In the genomic region with DNA sequence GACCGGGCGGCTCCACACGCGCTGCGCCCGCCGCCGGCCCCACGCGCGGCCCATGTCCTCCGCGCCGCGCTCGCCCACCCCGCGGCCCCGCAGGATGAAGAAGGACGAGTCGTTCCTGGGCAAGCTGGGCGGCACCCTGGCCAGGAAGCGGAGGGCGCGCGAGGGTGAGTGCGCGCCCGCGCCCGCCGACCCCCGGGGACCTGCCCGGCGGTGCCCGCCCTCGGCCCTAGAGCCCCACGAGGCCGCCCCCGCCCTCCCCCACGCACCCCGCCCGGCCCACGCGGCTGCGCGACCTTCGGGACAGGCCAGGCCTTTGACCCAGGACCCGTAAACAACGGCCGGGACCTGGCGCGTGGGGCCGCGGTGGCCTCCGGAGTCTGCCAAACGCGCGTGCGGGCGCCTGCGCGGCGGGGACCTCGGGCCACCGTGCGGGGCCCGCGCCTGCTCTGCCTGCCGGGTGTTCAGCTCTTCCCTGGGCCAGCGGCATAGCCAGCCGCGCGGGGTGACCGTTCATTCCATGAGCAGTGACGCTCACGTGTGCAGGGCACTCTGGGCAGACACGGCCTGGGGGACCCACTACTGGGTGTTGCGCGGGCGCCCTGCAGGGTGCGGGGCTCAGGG, we compare ENCODE assay signal across 8 cellular contexts. TPM values are rescaled to one million over a fixed set of nuclear protein-coding genes. Genes with fewer than 3 reads are reported as not detected.
DNase-seq lines count a peak whose midpoint lies in the region; ATAC-seq, FAIRE-seq and TF ChIP-seq lines count a peak whose summit lies in the region.

A gene with protein sequence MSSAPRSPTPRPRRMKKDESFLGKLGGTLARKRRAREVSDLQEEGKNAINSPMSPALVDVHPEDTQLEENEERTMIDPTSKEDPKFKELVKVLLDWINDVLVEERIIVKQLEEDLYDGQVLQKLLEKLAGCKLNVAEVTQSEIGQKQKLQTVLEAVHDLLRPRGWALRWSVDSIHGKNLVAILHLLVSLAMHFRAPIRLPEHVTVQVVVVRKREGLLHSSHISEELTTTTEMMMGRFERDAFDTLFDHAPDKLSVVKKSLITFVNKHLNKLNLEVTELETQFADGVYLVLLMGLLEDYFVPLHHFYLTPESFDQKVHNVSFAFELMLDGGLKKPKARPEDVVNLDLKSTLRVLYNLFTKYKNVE (plus strand): TSS at position 15 of the 621 bp plus-strand sequence. CDS start 38 bp downstream, at position 53.

- CTCF ChIA-PET in HepG2 (lab: Yijun Ruan, JAX; ENCODE audit: low intra/inter-chr PET ratio, low total read pairs), result no interaction called here

- TF ChIP-seq CTCF in RWPE2 (IDR thresholded peaks at IDR 0.05; ENCODE audit: poor library complexity, severe bottlenecking), result no peak
- no peak for TF ChIP-seq CTCF in HepG2 (CRISPR knock-in tag; IDR thresholded peaks at IDR 0.05)

- FAIRE-seq in HepG2 (lab: Jason Lieb, UNC), result no peak

- TF ChIP-seq EP300 in HepG2 (IDR thresholded peaks at IDR 0.05; ENCODE audit: low read depth in 2 of 2, low read length in 2 of 2), result no peak
- TF ChIP-seq EP300 in HepG2 (CRISPR knock-in tag; IDR thresholded peaks at IDR 0.05; ENCODE audit: borderline replicate concordance), result no peak

- ATAC-seq in RWPE2 (ENCODE audit: low read depth), result peak; percentile 32; the same call in 2 of the 3 replicates
- no peak for ATAC-seq in HepG2
- ATAC-seq in GM18858 (IDR thresholded peaks at IDR 0.05; ENCODE audit: unreplicated experiment), result no peak

- H3K27me3 ChIP-seq in RWPE2 (ENCODE audit: insufficient read depth, poor library complexity, severe bottlenecking), result no peaks in the 10 kb centered on the region
- H3K27me3 ChIP-seq in HepG2 (ENCODE audit: control insufficient read depth in 1 of 2, insufficient read depth in 2 of 2, low read length in 2 of 2), result peaks cover 0 to 15% of the 10 kb centered on the region in 2 experiments; a peak in 1 of 5 replicates

- no peaks in the 10 kb centered on the region for H4K20me1 ChIP-seq in HepG2 (ENCODE audit: insufficient read depth, low read length)

- intact Hi-C loops in HepG2 (cut with micrococcal nuclease; ENCODE audit: unreplicated experiment), result no loop called here

- POLR2A ChIA-PET in HepG2 (lab: Yijun Ruan, JAX), result no interaction called here

- in situ Hi-C loops in HepG2 (cut with HindIII; ENCODE audit: extremely low pct_ligation_motif_present, low pct_unique_long_range_greater_than_20kb), result no loop called here

- peak; percentile 8 to 10 for DNase-seq in activated CD4-positive, alpha-beta T cell treated with anti-CD3 and anti-CD28 coated beads for 4 hours
- DNase-seq in activated CD4-positive, alpha-beta T cell treated with anti-CD3 and anti-CD28 coated beads, Interleukin-2, amount 50 U/mL, for 4 hours, result no peak
- DNase-seq in RWPE2 (ENCODE audit: low spot score) (no peak), HepG2 (ENCODE audit: low spot score) (no peak), cerebellar cortex (ENCODE audit: low spot score) (no peak)
- DNase-seq in stimulated activated CD8-positive, alpha-beta memory T cell treated with anti-CD3 and anti-CD28 coated beads, Interleukin-4, amount 100 ng/mL, for 48 hours, result peak; percentile 47

- peak within 1 kb of the TSS; percentile 70 for H3K4me2 ChIP-seq in HepG2 (ENCODE audit: low read depth, low read length)

- WGBS in HepG2 (ENCODE audit: low lambda C conversion rate), result no CpG with 5 or more reads among the region's 82 CpGs

- no peak for TF ChIP-seq RAD21 in HepG2 (CRISPR knock-in tag; IDR thresholded peaks at IDR 0.05)

- BruUV-seq in HepG2 (replicated peaks; lab: Mats Ljungman, UMichigan), result no TSS peak

- H3K36me3 ChIP-seq in RWPE2 (ENCODE audit: low read depth) (no peaks in the 10 kb centered on the region), HepG2 (replicated peaks in 1 of 2; ENCODE audit: control insufficient read depth in 1 of 2, insufficient read depth in 2 of 2, low read length in 2 of 2) (no peaks in the 10 kb centered on the region)

- H3K4me3 ChIP-seq in RWPE2 (ENCODE audit: severe bottlenecking), result peak within 1 kb of the TSS; percentile 37
- peak within 1 kb of the TSS; percentile 7 to 75 (median 19); a peak in 4 of 6 replicates for H3K4me3 ChIP-seq in HepG2 (replicated peaks in 1 of 3; ENCODE audit: insufficient read depth in 1 of 3, low read depth in 2 of 3, low read length in 3 of 3)

- H3K79me2 ChIP-seq in HepG2 (ENCODE audit: insufficient read depth, low read length), result no peaks in the 10 kb centered on the region

- peak within 1 kb of the TSS; percentile 13 for H3K27ac ChIP-seq in RWPE2 (ENCODE audit: poor library complexity, severe bottlenecking)
- H3K27ac ChIP-seq in cingulate gyrus (ENCODE audit: low read depth, low read length), result peak within 1 kb of the TSS; percentile 88
- no peak within 1 kb of the TSS for H3K27ac ChIP-seq in HepG2 (ENCODE audit: extremely low read length, insufficient read depth, low read length)

- H3K4me1 ChIP-seq in RWPE2 (ENCODE audit: insufficient read depth, poor library complexity, severe bottlenecking), result peaks cover 10% of the 10 kb centered on the region
- peaks cover 10% of the 10 kb centered on the region for H3K4me1 ChIP-seq in HepG2 (ENCODE audit: insufficient read depth, low read length)

- TF ChIP-seq POLR2A in HepG2 (IDR thresholded peaks at IDR 0.05; ENCODE audit: insufficient read depth in 1 of 2, low read depth in 2 of 2, low read length in 2 of 2), result no peak

- H3K9me3 ChIP-seq in RWPE2 (ENCODE audit: severe bottlenecking) (no peaks in the 10 kb centered on the region), HepG2 (ENCODE audit: low read length) (no peaks in the 10 kb centered on the region)

- no peak within 1 kb of the TSS for H2AFZ ChIP-seq in HepG2 (ENCODE audit: low read length)

- peak within 1 kb of the TSS; percentile 49 for H3K9ac ChIP-seq in HepG2 (ENCODE audit: insufficient read depth, low read depth, low read length)

TF ChIP-seq in HepG2, 621 proteins besides CTCF, POLR2A, EP300 and RAD21 (continues in another document):
- TF ChIP-seq ZNF629 (CRISPR knock-in tag; conservative IDR thresholded peaks at IDR 0.05), result no peak
- TF ChIP-seq DR1 (CRISPR knock-in tag; IDR thresholded peaks at IDR 0.05), result no peak
- TF ChIP-seq, protein P1, sequence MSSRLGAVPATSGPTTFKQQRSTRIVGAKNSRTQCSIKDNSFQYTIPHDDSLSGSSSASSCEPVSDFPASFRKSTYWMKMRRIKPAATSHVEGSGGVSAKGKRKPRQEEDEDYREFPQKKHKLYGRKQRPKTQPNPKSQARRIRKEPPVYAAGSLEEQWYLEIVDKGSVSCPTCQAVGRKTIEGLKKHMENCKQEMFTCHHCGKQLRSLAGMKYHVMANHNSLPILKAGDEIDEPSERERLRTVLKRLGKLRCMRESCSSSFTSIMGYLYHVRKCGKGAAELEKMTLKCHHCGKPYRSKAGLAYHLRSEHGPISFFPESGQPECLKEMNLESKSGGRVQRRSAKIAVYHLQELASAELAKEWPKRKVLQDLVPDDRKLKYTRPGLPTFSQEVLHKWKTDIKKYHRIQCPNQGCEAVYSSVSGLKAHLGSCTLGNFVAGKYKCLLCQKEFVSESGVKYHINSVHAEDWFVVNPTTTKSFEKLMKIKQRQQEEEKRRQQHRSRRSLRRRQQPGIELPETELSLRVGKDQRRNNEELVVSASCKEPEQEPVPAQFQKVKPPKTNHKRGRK (CRISPR knock-in tag; IDR thresholded peaks at IDR 0.05), result no peak
- TF ChIP-seq, protein P2, sequence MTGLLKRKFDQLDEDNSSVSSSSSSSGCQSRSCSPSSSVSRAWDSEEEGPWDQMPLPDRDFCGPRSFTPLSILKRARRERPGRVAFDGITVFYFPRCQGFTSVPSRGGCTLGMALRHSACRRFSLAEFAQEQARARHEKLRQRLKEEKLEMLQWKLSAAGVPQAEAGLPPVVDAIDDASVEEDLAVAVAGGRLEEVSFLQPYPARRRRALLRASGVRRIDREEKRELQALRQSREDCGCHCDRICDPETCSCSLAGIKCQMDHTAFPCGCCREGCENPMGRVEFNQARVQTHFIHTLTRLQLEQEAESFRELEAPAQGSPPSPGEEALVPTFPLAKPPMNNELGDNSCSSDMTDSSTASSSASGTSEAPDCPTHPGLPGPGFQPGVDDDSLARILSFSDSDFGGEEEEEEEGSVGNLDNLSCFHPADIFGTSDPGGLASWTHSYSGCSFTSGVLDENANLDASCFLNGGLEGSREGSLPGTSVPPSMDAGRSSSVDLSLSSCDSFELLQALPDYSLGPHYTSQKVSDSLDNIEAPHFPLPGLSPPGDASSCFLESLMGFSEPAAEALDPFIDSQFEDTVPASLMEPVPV (CRISPR knock-in tag; IDR thresholded peaks at IDR 0.05), result no peak
- TF ChIP-seq MAZ (IDR thresholded peaks at IDR 0.05; ENCODE audit: borderline replicate concordance, low read depth, low read length), result no peak
- TF ChIP-seq MAZ (CRISPR knock-in tag; IDR thresholded peaks at IDR 0.05; ENCODE audit: low read depth), result no peak
- no peak for TF ChIP-seq ISX (CRISPR knock-in tag; conservative IDR thresholded peaks at IDR 0.05)

RNA-seq across cellular contexts. Expression of the gene that starts here (rescaled TPM):
- 0.15 TPM in 1 of 2 replicates, not detected in the other for total RNA-seq in HepG2 (2016; rRNA removed; fragmentation: Illumina TruSeq; extraction: Trizol)
- not detected in 2 replicates for total RNA-seq in HepG2 (2016; cell fraction: cytosol; rRNA removed; fragmentation: Illumina TruSeq; extraction: Trizol; ENCODE audit: low read depth)
- total RNA-seq in HepG2 (2016; cell fraction: insoluble cytoplasmic fraction; rRNA removed; fragmentation: Illumina TruSeq; extraction: Trizol), result 0.06 TPM in 1 of 2 replicates, not detected in the other
- not detected in 2 replicates for total RNA-seq in HepG2 (2016; cell fraction: membrane; rRNA removed; fragmentation: Illumina TruSeq; extraction: Trizol)
- not detected in 2 replicates for total RNA-seq in HepG2 (2016; cell fraction: nucleus; rRNA removed; fragmentation: Illumina TruSeq; extraction: Trizol)
- 0.11 and 0.18 TPM in 2 replicates for polyA plus RNA-seq in HepG2 (2011; rRNA removed)
- 0.15 and 0.19 TPM in 2 replicates for polyA plus RNA-seq in HepG2 (2011; cell fraction: cytosol; rRNA removed)
- 0.16 and 0.33 TPM in 2 replicates for polyA plus RNA-seq in HepG2 (2011; cell fraction: nucleus; rRNA removed)
- not detected in 2 replicates for polyA plus RNA-seq in HepG2 (2012)
- 0.07 and 0.15 TPM in 2 replicates for polyA plus RNA-seq in HepG2 (2016; cell fraction: cytosol; fragmentation: Illumina TruSeq; extraction: Trizol; ENCODE audit: low read depth)
- not detected in 2 replicates for polyA plus RNA-seq in HepG2 (2016; cell fraction: insoluble cytoplasmic fraction; fragmentation: Illumina TruSeq; extraction: Trizol; ENCODE audit: low read depth)
- 0.15 TPM in 1 of 2 replicates, not detected in the other for polyA plus RNA-seq in HepG2 (2016; cell fraction: membrane; fragmentation: Illumina TruSeq; extraction: Trizol; ENCODE audit: low read depth)
- polyA plus RNA-seq in HepG2 (2016; cell fraction: nucleus; fragmentation: Illumina TruSeq; extraction: Trizol; ENCODE audit: insufficient read depth, low read depth), result 0.29 and 0.56 TPM in 2 replicates
- 1.1 and 29.8 TPM in 2 replicates for polyA minus RNA-seq in HepG2 (2011; rRNA and poly(A)+ RNA removed; ENCODE audit: low replicate concordance)
- 0.88 TPM in 1 of 2 replicates, not detected in the other for polyA minus RNA-seq in HepG2 (2011; cell fraction: cytosol; rRNA and poly(A)+ RNA removed)
- 1.0 TPM in 1 of 2 replicates, not detected in the other for polyA minus RNA-seq in HepG2 (2011; cell fraction: nucleus; rRNA and poly(A)+ RNA removed)

Comparison
In these comparisons a context has a peak if more than half of its experiments do, and no peak if none do; other contexts are left out.
1. DNase-seq: peak in activated CD4-positive, alpha-beta T cell treated with anti-CD3 and anti-CD28 coated beads for 4 hours (2 of 2) and stimulated activated CD8-positive, alpha-beta memory T cell treated with anti-CD3 and anti-CD28 coated beads, Interleukin-4, amount 100 ng/mL, for 48 hours (single experiment); none in activated CD4-positive, alpha-beta T cell treated with anti-CD3 and anti-CD28 coated beads, Interleukin-2, amount 50 U/mL, for 4 hours (0 of 2), RWPE2 (single experiment), HepG2 (single experiment) and cerebellar cortex (single experiment).